ENCODE assay signal across 13 cellular contexts in genomic region chr2:108268001-108268400, GRCh38.
A peak's percentile ranks its signal among the peaks of the same experiment; 100 is the strongest.
DNase-seq lines count a peak whose midpoint lies in the region; FAIRE-seq and TF ChIP-seq lines count a peak whose summit lies in the region.
"Had no signal": no experiment of that assay in that cellular context is flagged by ENCODE, and none has a peak within 500 bp of the region (broad histone marks: within the 10 kb centered on the region; RNA-seq: fewer than 3 reads in every experiment).

No MANE protein-coding gene starts in this region.

- peak overlapping the region in 6 of 11 experiments; percentile 52 to 73 (median 65); a peak in 10 of 22 replicates for H3K4me2 ChIP-seq in BLaER1 treated with 17β-estradiol and CSF1 and Interleukin-3, amounts not matched to agents 10 nM and 100 nM

- peaks cover 3% of the 10 kb centered on the region for H3K27me3 Mint-ChIP-seq in nephron progenitor cell (ENCODE audit: low read depth, poor library complexity)

- H3K4me3 Mint-ChIP-seq in nephron progenitor cell: no peak overlapping the region

- no peak overlapping the region for H3K27ac Mint-ChIP-seq in nephron progenitor cell

- H3K27me3 ChIP-seq in BLaER1 treated with 17β-estradiol and CSF1 and Interleukin-3, amounts not matched to agents 10 nM and 100 nM: no peaks in the 10 kb centered on the region

- H3K4me1 Mint-ChIP-seq in nephron progenitor cell: peaks cover 40% of the 10 kb centered on the region

- DNase-seq in RCC 7860 (ENCODE audit: low spot score): peak; percentile 67
- DNase-seq in fibroblast of peridontal ligament (ENCODE audit: extremely low read depth): peak; percentile 96
- peak; percentile 75 for DNase-seq in skeletal muscle cell (ENCODE audit: low read depth)
- DNase-seq in nephron progenitor cell: no peak
- no peak for DNase-seq in iPS-NIHi11 (ENCODE audit: low spot score)
- DNase-seq in NCI-H82 (lab: John Stamatoyannopoulos, UW): no peak
- no peak for DNase-seq in T-helper 2 cell
- DNase-seq: caudate nucleus, NCI-H146 had no signal

- H3K4me1 ChIP-seq in BLaER1 treated with 17β-estradiol and CSF1 and Interleukin-3, amounts not matched to agents 10 nM and 100 nM: peaks cover 0 to 22% (median 12%) of the 10 kb centered on the region in 10 experiments; a peak in 13 of 20 replicates

- H3K27ac ChIP-seq in BLaER1 treated with 17β-estradiol and CSF1 and Interleukin-3, amounts not matched to agents 10 nM and 100 nM: peak overlapping the region in 1 of 11 experiments; percentile 50; a peak in 2 of 22 replicates

- FAIRE-seq in RCC 7860 (lab: Jason Lieb, UNC): peak; percentile 89
- FAIRE-seq: D721Med, HTR-8/SVneo, TTC549 had no signal

- no peaks in the 10 kb centered on the region for H3K9me3 Mint-ChIP-seq in nephron progenitor cell

- no peak overlapping the region for H3K4me3 ChIP-seq in BLaER1 treated with 17β-estradiol and CSF1 and Interleukin-3, amounts not matched to agents 10 nM and 100 nM
- H3K4me3 ChIP-seq in skeletal muscle cell (ENCODE audit: low read depth, low read length): no peak overlapping the region

- H3K9ac ChIP-seq in BLaER1 treated with 17β-estradiol and CSF1 and Interleukin-3, amounts not matched to agents 10 nM and 100 nM: no peak overlapping the region

- no peaks in the 10 kb centered on the region for H4K20me1 ChIP-seq in BLaER1 treated with 17β-estradiol and CSF1 and Interleukin-3, amounts not matched to agents 10 nM and 100 nM

- H3K36me3 ChIP-seq in BLaER1 treated with 17β-estradiol and CSF1 and Interleukin-3, amounts not matched to agents 10 nM and 100 nM: no peaks in the 10 kb centered on the region

- no peak for TF ChIP-seq CTCF in nephron progenitor cell (IDR thresholded peaks at IDR 0.05)

- no peaks in the 10 kb centered on the region for H3K9me3 ChIP-seq in BLaER1 treated with 17β-estradiol and CSF1 and Interleukin-3, amounts not matched to agents 10 nM and 100 nM (replicated peaks in 1 of 11)

- H3K36me3 Mint-ChIP-seq in nephron progenitor cell (ENCODE audit: low read depth): no peaks in the 10 kb centered on the region

Comparison
In these comparisons a context has a peak if more than half of its experiments do, and no peak if none do; other contexts are left out.
1. DNase-seq: peak in RCC 7860 (single experiment), fibroblast of peridontal ligament (single experiment) and skeletal muscle cell (single experiment); none in nephron progenitor cell (single experiment), iPS-NIHi11 (single experiment), NCI-H82 (single experiment) and T-helper 2 cell (0 of 5).